Comparison of ENCODE assay signal across 8 cellular contexts in genomic region chr3:125374996-125375941, GRCh38. TPM values are rescaled to one million over a fixed set of nuclear protein-coding genes. Genes with fewer than 3 reads are reported as not detected.
DNase-seq lines count a peak whose midpoint lies in the region; TF ChIP-seq lines count a peak whose summit lies in the region.

A gene with protein sequence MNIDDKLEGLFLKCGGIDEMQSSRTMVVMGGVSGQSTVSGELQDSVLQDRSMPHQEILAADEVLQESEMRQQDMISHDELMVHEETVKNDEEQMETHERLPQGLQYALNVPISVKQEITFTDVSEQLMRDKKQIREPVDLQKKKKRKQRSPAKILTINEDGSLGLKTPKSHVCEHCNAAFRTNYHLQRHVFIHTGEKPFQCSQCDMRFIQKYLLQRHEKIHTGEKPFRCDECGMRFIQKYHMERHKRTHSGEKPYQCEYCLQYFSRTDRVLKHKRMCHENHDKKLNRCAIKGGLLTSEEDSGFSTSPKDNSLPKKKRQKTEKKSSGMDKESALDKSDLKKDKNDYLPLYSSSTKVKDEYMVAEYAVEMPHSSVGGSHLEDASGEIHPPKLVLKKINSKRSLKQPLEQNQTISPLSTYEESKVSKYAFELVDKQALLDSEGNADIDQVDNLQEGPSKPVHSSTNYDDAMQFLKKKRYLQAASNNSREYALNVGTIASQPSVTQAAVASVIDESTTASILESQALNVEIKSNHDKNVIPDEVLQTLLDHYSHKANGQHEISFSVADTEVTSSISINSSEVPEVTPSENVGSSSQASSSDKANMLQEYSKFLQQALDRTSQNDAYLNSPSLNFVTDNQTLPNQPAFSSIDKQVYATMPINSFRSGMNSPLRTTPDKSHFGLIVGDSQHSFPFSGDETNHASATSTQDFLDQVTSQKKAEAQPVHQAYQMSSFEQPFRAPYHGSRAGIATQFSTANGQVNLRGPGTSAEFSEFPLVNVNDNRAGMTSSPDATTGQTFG (minus strand): TSS chr3:125375325. CDS start chr3:125313640, 61,685 bp downstream.

- TF ChIP-seq POLR2A in NB4 (IDR thresholded peaks at IDR 0.05; ENCODE audit: extremely low read depth, insufficient read length), result peak; percentile 97

- peak within 1 kb of the TSS; percentile 94 for H3K9ac ChIP-seq in SK-N-SH

- peaks cover 6 to 19% of the 10 kb centered on the region in 2 experiments; a peak in 3 of 4 replicates for H3K4me1 ChIP-seq in SK-N-SH (ENCODE audit: control insufficient read depth in 1 of 2, insufficient read depth in 2 of 2, low read depth in 1 of 2, low read length in 1 of 2)

- peaks cover 0 to 4% of the 10 kb centered on the region in 2 experiments for H3K36me3 ChIP-seq in SK-N-SH (replicated peaks in 1 of 2; ENCODE audit: control insufficient read depth in 1 of 2, insufficient read depth in 2 of 2, low read length in 1 of 2)

- POLR2A ChIA-PET in HEK293T (lab: Yijun Ruan, JAX), result interaction anchor here (0.8 to 1.7 kb wide), 2 partner anchors 19 to 496 kb away, joined by 3 to 4 read pairs; no protein-coding TSS in a partner anchor
- POLR2A ChIA-PET in SK-N-SH (lab: Yijun Ruan, JAX), result interaction anchor here (0.7 to 1.7 kb wide), 5 partner anchors 12 to 803 kb away, joined by 3 to 4 read pairs (median 3); partner anchors contain the start of gene SNX4

- H3F3A ChIP-seq in SK-N-SH (replicated peaks; ENCODE audit: insufficient read depth), result peaks cover 15% of the 10 kb centered on the region

- TF ChIP-seq RAD21 in SK-N-SH (IDR thresholded peaks at IDR 0.05; ENCODE audit: low read length), result no peak

- CTCF ChIA-PET in HEK293T (lab: Yijun Ruan, JAX) (no interaction called here), SK-N-SH (lab: Yijun Ruan, JAX) (interaction anchor here (0.6 to 1.2 kb wide), 5 partner anchors 8 to 436 kb away, joined by 3 to 4 read pairs (median 3); no protein-coding TSS in a partner anchor)

- H4K20me1 ChIP-seq in SK-N-SH (ENCODE audit: insufficient read depth), result peaks cover 20% of the 10 kb centered on the region

- H3K4me3 ChIP-seq in NB4 (ENCODE audit: low read depth, low read length) (peak within 1 kb of the TSS; percentile 96), SK-N-SH (ENCODE audit: low read depth in 2 of 2, low read length in 1 of 2) (peak within 1 kb of the TSS; percentile 62 to 93)

- TF ChIP-seq CTCF in NB4 (IDR thresholded peaks at IDR 0.05; ENCODE audit: low read depth, low read length) (no peak), SK-N-SH (IDR thresholded peaks at IDR 0.05) (0 out of 2 replicates have a peak, but pooled peaks have one; percentile 7)

- H3K9me3 ChIP-seq in SK-N-SH, result no peaks in the 10 kb centered on the region

- H3K79me2 ChIP-seq in SK-N-SH (ENCODE audit: insufficient read depth), result peaks cover 59% of the 10 kb centered on the region

- no peaks in the 10 kb centered on the region for H3K27me3 ChIP-seq in SK-N-SH (ENCODE audit: insufficient read depth)

- DNase-seq in GF-D8 (lab: John Stamatoyannopoulos, UW) (peak; percentile 72), HEK293T (ENCODE audit: extremely low spot score) (peak; percentile 89), NB4 (ENCODE audit: low read depth) (peak; percentile 94), SK-N-SH (peak; percentile 90), globus pallidus (ENCODE audit: low spot score) (peak; percentile 90), nucleus accumbens (lab: John Stamatoyannopoulos, UW) (peak; percentile 22 to 93 (median 87)), superior temporal gyrus (ENCODE audit: extremely low spot score) (peak; percentile 91)
- DNase-seq in activated naive CD4-positive, alpha-beta T cell treated with anti-CD3 and anti-CD28 coated beads, Interleukin-2, amount 50 U/mL, for 16 hours, result peak; percentile 92

- H3K4me2 ChIP-seq in SK-N-SH, result peak within 1 kb of the TSS; percentile 95

- peak within 1 kb of the TSS; percentile 73 to 95 for H3K27ac ChIP-seq in SK-N-SH (ENCODE audit: low read depth in 2 of 2, low read length in 1 of 2)

- peak within 1 kb of the TSS; percentile 94 for H2AFZ ChIP-seq in SK-N-SH (ENCODE audit: low read depth)

- WGBS in SK-N-SH (ENCODE audit: low lambda C conversion rate), result 2% methylated on average over 49 of the region's 69 CpGs

- peak in 1 of 2 experiments; percentile 37; a peak in 1 of 4 replicates for TF ChIP-seq EP300 in SK-N-SH (IDR thresholded peaks at IDR 0.05; ENCODE audit: borderline replicate concordance in 1 of 2, low read depth in 1 of 2, low read length in 1 of 2)

- no peaks in the 10 kb centered on the region for H3K9me2 ChIP-seq in SK-N-SH

TF ChIP-seq in HEK293T, 16 proteins besides CTCF, POLR2A, EP300 and RAD21:
- TF ChIP-seq HDGF (IDR thresholded peaks at IDR 0.05; ENCODE audit: borderline replicate concordance) (no peak), FOXA1 (IDR thresholded peaks at IDR 0.05) (no peak), FOXK2 (IDR thresholded peaks at IDR 0.05) (no peak), L3MBTL2 (conservative IDR thresholded peaks at IDR 0.05) (peak; percentile 70), NFRKB (IDR thresholded peaks at IDR 0.05) (no peak), LEF1 (IDR thresholded peaks at IDR 0.05; ENCODE audit: borderline replicate concordance) (no peak), TARDBP (IDR thresholded peaks at IDR 0.05) (no peak), ZNF384 (IDR thresholded peaks at IDR 0.05) (no peak), ARNT (IDR thresholded peaks at IDR 0.05) (no peak), PKNOX1 (IDR thresholded peaks at IDR 0.05) (peak; percentile 28; the same call in 1 of the 2 replicates), SP1 (IDR thresholded peaks at IDR 0.05) (no peak), CTBP1 (IDR thresholded peaks at IDR 0.05; ENCODE audit: borderline replicate concordance) (peak; percentile 32; the same call in 1 of the 2 replicates), ELF4 (IDR thresholded peaks at IDR 0.05) (peak; percentile 59)
TF ChIP-seq in HEK293T: peak in this region for 4.

TF ChIP-seq in SK-N-SH, 30 proteins besides CTCF, POLR2A, EP300 and RAD21 (continues in another document):
- peak; percentile 90 for TF ChIP-seq TAF1 (IDR thresholded peaks at IDR 0.05; ENCODE audit: borderline replicate concordance, low read depth, low read length)
- TF ChIP-seq TEAD4 (IDR thresholded peaks at IDR 0.05; ENCODE audit: borderline replicate concordance, insufficient read depth), result 0 out of 2 replicates have a peak, but pooled peaks have one; percentile 12
- TF ChIP-seq MAX (IDR thresholded peaks at IDR 0.05; ENCODE audit: low read depth), result peak; percentile 91
- TF ChIP-seq, protein P1, sequence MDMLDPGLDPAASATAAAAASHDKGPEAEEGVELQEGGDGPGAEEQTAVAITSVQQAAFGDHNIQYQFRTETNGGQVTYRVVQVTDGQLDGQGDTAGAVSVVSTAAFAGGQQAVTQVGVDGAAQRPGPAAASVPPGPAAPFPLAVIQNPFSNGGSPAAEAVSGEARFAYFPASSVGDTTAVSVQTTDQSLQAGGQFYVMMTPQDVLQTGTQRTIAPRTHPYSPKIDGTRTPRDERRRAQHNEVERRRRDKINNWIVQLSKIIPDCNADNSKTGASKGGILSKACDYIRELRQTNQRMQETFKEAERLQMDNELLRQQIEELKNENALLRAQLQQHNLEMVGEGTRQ (IDR thresholded peaks at IDR 0.05; ENCODE audit: borderline replicate concordance, low read depth, low read length), result no peak
- peak; percentile 95 for TF ChIP-seq POLR2AphosphoS5 (IDR thresholded peaks at IDR 0.05; ENCODE audit: low read depth, low read length)
- TF ChIP-seq EZH2phosphoT487 (IDR thresholded peaks at IDR 0.05; ENCODE audit: borderline replicate concordance, low read depth), result no peak
- peak; percentile 79; the same call in 1 of the 2 replicates for TF ChIP-seq SIN3A (IDR thresholded peaks at IDR 0.05; ENCODE audit: borderline replicate concordance, low read depth, low read length)
- TF ChIP-seq ELF1 (IDR thresholded peaks at IDR 0.05), result peak; percentile 91
- TF ChIP-seq GABPA (IDR thresholded peaks at IDR 0.05; ENCODE audit: low read depth), result peak; percentile 78
- peak; percentile 72; the same call in 1 of the 2 replicates for TF ChIP-seq MXI1 (IDR thresholded peaks at IDR 0.05; ENCODE audit: low read depth, low read length)
- TF ChIP-seq YY1 (IDR thresholded peaks at IDR 0.05; ENCODE audit: low read depth), result peak; percentile 79
- TF ChIP-seq TCF12 (IDR thresholded peaks at IDR 0.05), result peak; percentile 38; the same call in 1 of the 2 replicates
- peak; percentile 57; the same call in 1 of the 2 replicates for TF ChIP-seq RCOR1 (IDR thresholded peaks at IDR 0.05; ENCODE audit: low read length)
- TF ChIP-seq CHD2 (IDR thresholded peaks at IDR 0.05; ENCODE audit: low read length, partially characterized antibody), result peak; percentile 63
- TF ChIP-seq PBX3 (IDR thresholded peaks at IDR 0.05), result 0 out of 2 replicates have a peak, but pooled peaks have one; percentile 12

RNA-seq across cellular contexts. Expression of the gene that starts here (rescaled TPM):
- polyA plus RNA-seq in SK-N-SH (2012; rRNA removed), result 5.1 and 7.1 TPM in 2 replicates
- polyA plus RNA-seq in SK-N-SH (2012; cell fraction: cytosol; rRNA removed), result 6.7 and 7.7 TPM in 2 replicates
- polyA plus RNA-seq in SK-N-SH (2012; cell fraction: nucleus; rRNA removed), result 5.3 and 9.7 TPM in 2 replicates

Comparison
In these comparisons a context has a peak if more than half of its experiments do, and no peak if none do; other contexts are left out.
1. Peak in every context shown above with its lines: DNase-seq, H3K4me3 ChIP-seq and H3K27ac ChIP-seq.